ENCODE assay signal across 8 cellular contexts in the genomic region with DNA sequence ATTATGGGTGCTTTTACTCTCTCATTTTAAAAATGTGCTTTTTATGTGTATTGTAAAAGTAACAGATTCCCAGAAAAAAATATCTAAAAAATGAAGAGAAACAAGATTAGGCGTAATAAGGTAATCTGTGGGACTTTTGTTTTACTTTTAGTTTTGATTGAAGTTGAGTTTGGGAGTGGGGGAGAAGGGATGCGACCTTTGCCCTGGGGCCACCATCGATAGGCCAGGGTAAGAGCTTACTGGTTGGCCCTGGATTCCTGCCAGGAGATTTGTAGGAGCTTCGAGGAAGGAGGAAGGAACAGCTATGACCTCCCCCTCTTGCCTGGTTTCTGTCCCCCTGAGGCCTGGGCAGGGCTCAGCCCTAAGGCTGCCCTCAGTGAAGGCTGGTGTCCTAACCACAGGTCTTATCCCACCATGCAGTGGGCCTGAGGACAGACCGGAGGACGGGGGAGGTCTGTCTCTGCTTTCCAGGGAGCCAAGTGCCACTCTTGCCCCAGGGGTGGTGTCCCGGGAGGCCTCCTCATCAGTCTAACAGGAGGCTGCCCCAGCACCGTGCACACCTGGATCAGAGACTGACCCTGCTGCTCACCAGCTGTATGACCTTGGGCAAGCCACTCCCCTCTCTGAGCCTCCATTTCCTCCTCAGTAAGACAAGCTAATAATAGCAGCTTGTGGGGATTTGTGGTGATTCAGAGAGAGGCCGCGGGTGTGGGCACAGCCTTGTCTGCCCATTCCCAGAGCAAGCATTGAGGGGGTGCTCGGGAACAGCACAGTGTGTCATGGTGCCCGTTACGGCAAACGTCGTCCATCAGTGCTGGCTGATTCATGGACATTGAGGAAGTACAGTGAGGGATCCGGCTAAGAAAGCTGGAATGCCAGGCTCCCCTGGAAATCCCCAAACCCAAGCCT. TPM values are rescaled to one million over a fixed set of nuclear protein-coding genes. Genes with fewer than 3 reads are reported as not detected.
A peak's percentile ranks its signal among the peaks of the same experiment; 100 is the strongest.
DNase-seq lines count a peak whose midpoint lies in the region; ATAC-seq and TF ChIP-seq lines count a peak whose summit lies in the region.

No MANE protein-coding gene starts in this region.

- H3K9me3 Mint-ChIP-seq in stimulated activated naive CD8-positive, alpha-beta T cell treated with anti-CD3 and anti-CD28 coated beads, Interleukin-15, amount 100 ng/mL, for 72 hours, result no peaks in the 10 kb centered on the region

- no peak for TF ChIP-seq POLR2A in sigmoid colon (IDR thresholded peaks at IDR 0.05)

- H3K4me1 Mint-ChIP-seq in stimulated activated naive CD8-positive, alpha-beta T cell treated with anti-CD3 and anti-CD28 coated beads, Interleukin-15, amount 100 ng/mL, for 72 hours, result no peaks in the 10 kb centered on the region

- TF ChIP-seq CTCF in foreskin keratinocyte (conservative IDR thresholded peaks at IDR 0.05), result no peak
- no peak for TF ChIP-seq CTCF in sigmoid colon (IDR thresholded peaks at IDR 0.05)

- H3K27me3 ChIP-seq in foreskin keratinocyte (no peaks in the 10 kb centered on the region), sigmoid colon (no peaks in the 10 kb centered on the region)

- H3K4me1 ChIP-seq in foreskin keratinocyte, result peaks cover 20% of the 10 kb centered on the region
- H3K4me1 ChIP-seq in sigmoid colon, result peaks cover 0 to 29% (median 24%) of the 10 kb centered on the region in 4 donors

- intact Hi-C loops in sigmoid colon (cut with DNase I), result no loop called here

- H3K27me3 Mint-ChIP-seq in stimulated activated naive CD8-positive, alpha-beta T cell treated with anti-CD3 and anti-CD28 coated beads, Interleukin-15, amount 100 ng/mL, for 72 hours, result no peaks in the 10 kb centered on the region

- H3K27ac Mint-ChIP-seq in stimulated activated naive CD8-positive, alpha-beta T cell treated with anti-CD3 and anti-CD28 coated beads, Interleukin-15, amount 100 ng/mL, for 72 hours, result peak overlapping the region in 1 of 2 donors; percentile 88

- H3K4me3 ChIP-seq in sigmoid colon, result no peak overlapping the region

- TF ChIP-seq EP300 in sigmoid colon (IDR thresholded peaks at IDR 0.05), result no peak

- H3K27ac ChIP-seq in foreskin keratinocyte (peak overlapping the region; percentile 81), sigmoid colon (peak overlapping the region; percentile 50 to 79 (median 62))

- H3K36me3 ChIP-seq in sigmoid colon, result peaks cover 0 to 57% (median 22%) of the 10 kb centered on the region in 4 donors

- 12 to 49% methylated on average over 16 of the region's 16 CpGs for WGBS in sigmoid colon, 2 donors

- H3K9me3 ChIP-seq in sigmoid colon, result no peaks in the 10 kb centered on the region

- DNase-seq in GM04504 (ENCODE audit: low read depth) (peak; percentile 51), foreskin keratinocyte (peak; percentile 97 to 99), sigmoid colon (no peak), GM19238 (ENCODE audit: insufficient read length, low spot score) (no peak), SHP77 treated with DMSO at 0.1 percent for 48 hours (lab: John Stamatoyannopoulos, UW) (no peak)
- no peak for DNase-seq in stimulated activated naive CD8-positive, alpha-beta T cell treated with anti-CD3 and anti-CD28 coated beads, Interleukin-15, amount 100 ng/mL, for 72 hours
- DNase-seq in activated CD8-positive, alpha-beta memory T cell treated with anti-CD3 and anti-CD28 coated beads for 24 hours, result no peak

- ATAC-seq in SK-N-SH treated with all-trans-retinoic acid at 6 μM for 48 hours (peak; percentile 78), foreskin keratinocyte (peak; percentile 95)
- ATAC-seq in stimulated activated naive CD8-positive, alpha-beta T cell treated with anti-CD3 and anti-CD28 coated beads, Interleukin-15, amount 100 ng/mL, for 72 hours, result no peak

- no peak overlapping the region for H3K4me3 Mint-ChIP-seq in stimulated activated naive CD8-positive, alpha-beta T cell treated with anti-CD3 and anti-CD28 coated beads, Interleukin-15, amount 100 ng/mL, for 72 hours

TF ChIP-seq in SK-N-SH treated with all-trans-retinoic acid at 6 μM for 48 hours, 23 proteins besides CTCF, POLR2A, EP300 and RAD21:
- TF ChIP-seq ZC3H10 (CRISPR knock-in tag; IDR thresholded peaks at IDR 0.05) (peak; percentile 12; the same call in 1 of the 2 replicates), ZNF8 (CRISPR knock-in tag; IDR thresholded peaks at IDR 0.05) (no peak), ISL1 (CRISPR knock-in tag; IDR thresholded peaks at IDR 0.05) (peak; percentile 47)
TF ChIP-seq in SK-N-SH treated with all-trans-retinoic acid at 6 μM for 48 hours: peak in this region for 2.

RNA-seq across cellular contexts. Expression of a gene that starts 21.2 kb away (rescaled TPM):
- total RNA-seq in foreskin keratinocyte, result 17.4 and 41.2 TPM in 2 replicates
- polyA plus RNA-seq in foreskin keratinocyte, result 13.7 and 29.5 TPM in 2 replicates
- 100 to 1,000 TPM in 2 of 4 donors, 10 to 100 TPM in 2; 14.8 to 104 (median 60.7) TPM for total RNA-seq in sigmoid colon
- polyA plus RNA-seq in sigmoid colon, result 10 to 100 TPM in 1 of 3 donors, 1 to 10 TPM in 2; 6.5 to 71.1 (median 7.2) TPM

Comparison
In these comparisons a context has a peak if more than half of its experiments do, and no peak if none do; other contexts are left out.
1. DNase-seq: peak in GM04504 (single experiment) and foreskin keratinocyte (2 of 2); none in sigmoid colon (single experiment), GM19238 (single experiment), stimulated activated naive CD8-positive, alpha-beta T cell treated with anti-CD3 and anti-CD28 coated beads, Interleukin-15, amount 100 ng/mL, for 72 hours (0 of 2), SHP77 treated with DMSO at 0.1 percent for 48 hours (single experiment) and activated CD8-positive, alpha-beta memory T cell treated with anti-CD3 and anti-CD28 coated beads for 24 hours (single experiment).